8 cellular contexts compared by ENCODE assay signal in the genomic region with DNA sequence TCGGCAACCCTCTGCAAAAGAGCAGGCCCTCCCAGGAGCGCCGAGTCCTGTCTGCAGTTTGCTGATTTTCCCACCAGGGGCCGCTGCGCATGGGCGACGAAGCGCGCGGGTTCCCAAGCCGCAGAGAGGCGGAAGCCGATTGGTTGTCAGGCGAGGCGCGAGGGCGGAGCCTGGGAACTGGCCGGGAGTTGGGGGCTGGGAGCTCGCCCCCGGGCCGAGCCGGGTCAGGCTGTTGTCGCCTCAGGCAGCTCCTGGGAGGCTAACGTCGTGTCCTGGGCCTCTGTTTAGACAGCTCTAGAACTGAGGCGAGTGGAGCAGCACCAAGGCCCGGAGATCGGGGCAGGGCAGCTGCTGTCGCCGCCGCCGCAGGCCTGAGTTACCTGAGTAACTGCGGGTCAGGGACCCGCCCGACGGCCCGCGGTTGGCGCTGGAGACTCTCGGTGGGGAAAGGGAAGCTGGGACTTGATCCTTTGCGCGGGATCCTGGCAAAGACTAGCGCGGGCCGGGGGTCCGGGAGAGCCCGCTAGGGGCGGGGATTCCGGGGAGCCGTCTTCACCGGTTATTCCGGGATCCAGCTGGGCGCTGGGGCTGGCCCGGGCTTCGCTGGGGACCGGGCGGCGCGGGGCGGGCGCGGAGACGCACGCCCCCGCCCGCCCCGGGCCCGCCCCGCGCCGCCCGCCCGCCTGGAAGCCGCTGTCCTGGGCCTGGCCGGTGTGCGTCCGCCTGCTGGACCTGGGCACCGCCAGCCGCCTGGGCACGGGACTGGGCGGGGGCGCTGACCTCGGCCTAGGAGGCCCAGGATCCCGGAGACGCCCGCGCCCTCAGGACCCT. TPM values are rescaled to one million over a fixed set of nuclear protein-coding genes. Genes with fewer than 3 reads are reported as not detected.
DNase-seq lines count a peak whose midpoint lies in the region; TF ChIP-seq lines count a peak whose summit lies in the region.

TSS of gene STIM1 (plus strand) at position 688 of the 831 bp plus-strand sequence. CDS start 607 bp downstream, outside the sequence.

- H3K9ac ChIP-seq in H9 (ENCODE audit: extremely low read depth, insufficient read length, low read length) (peak within 1 kb of the TSS; percentile 56), subcutaneous abdominal adipose tissue (ENCODE audit: low read length in 5 of 5) (peak within 1 kb of the TSS; percentile 89 to 100 (median 98))

- H3K27me3 Mint-ChIP-seq in H9 (ENCODE audit: low read depth): peaks cover 21% of the 10 kb centered on the region

- no peak within 1 kb of the TSS for H2BK15ac ChIP-seq in H9 (ENCODE audit: low read depth, low read length)

- no peaks in the 10 kb centered on the region; a peak in 1 of 7 replicates for H3K36me3 Mint-ChIP-seq in H9 (ENCODE audit: insufficient read depth in 1 of 3, low read depth in 3 of 3)

- H4K91ac ChIP-seq in H9 (ENCODE audit: insufficient read length, low read depth, low read length): no peak within 1 kb of the TSS

- WGBS in H9 (ENCODE audit: extremely low coverage, insufficient read length, low lambda C conversion rate): no CpG with 5 or more reads among the region's 87 CpGs

- peak within 1 kb of the TSS; percentile 15 to 92 (median 47); a peak in 3 of 7 replicates for H3K27ac Mint-ChIP-seq in H9

- H3K4me2 ChIP-seq in H9 (ENCODE audit: insufficient read depth, insufficient read length, low read length): peak within 1 kb of the TSS; percentile 40

- H2BK120ac ChIP-seq in H9 (ENCODE audit: low read depth, low read length, poor library complexity, severe bottlenecking): no peak within 1 kb of the TSS

- peak within 1 kb of the TSS; percentile 71 for H2AFZ ChIP-seq in H9 (ENCODE audit: low read length)
- peak within 1 kb of the TSS; percentile 97 for H2AFZ ChIP-seq in neuron (ENCODE audit: low read depth, low read length)

- H3T11ph ChIP-seq in H9 (ENCODE audit: low read length): no peak within 1 kb of the TSS

- H2BK20ac ChIP-seq in H9 (ENCODE audit: low read depth, low read length, poor library complexity, severe bottlenecking): no peak within 1 kb of the TSS

- H3K18ac ChIP-seq in H9 (ENCODE audit: insufficient read length, low read depth, low read length): no peak within 1 kb of the TSS

- no peaks in the 10 kb centered on the region for H3K9me3 Mint-ChIP-seq in H9

- H3K9me3 ChIP-seq in H9 (ENCODE audit: control insufficient read depth, low read depth, low read length): no peaks in the 10 kb centered on the region
- no peaks in the 10 kb centered on the region for H3K9me3 ChIP-seq in neuron (ENCODE audit: low read length)
- H3K9me3 ChIP-seq in subcutaneous abdominal adipose tissue (ENCODE audit: control insufficient read depth in 5 of 5, low read length in 5 of 5): no peaks in the 10 kb centered on the region

- peak within 1 kb of the TSS; percentile 3 for H4K5ac ChIP-seq in H9 (ENCODE audit: insufficient read length, low read depth, low read length)

- no peaks in the 10 kb centered on the region for H3K79me1 ChIP-seq in H9 (ENCODE audit: insufficient read depth, low read depth, low read length, poor library complexity, severe bottlenecking)

- H3K23me2 ChIP-seq in H9 (ENCODE audit: insufficient read length, low read depth, low read length, poor library complexity, severe bottlenecking): peaks cover 12% of the 10 kb centered on the region

- DNase-seq in GDM1 (lab: John Stamatoyannopoulos, UW) (peak; percentile 93), H9 (peak; percentile 96), M059J (ENCODE audit: low read depth) (peak; percentile 91), SIG-M5 (lab: John Stamatoyannopoulos, UW) (peak; percentile 35), activated gamma-delta T cell treated with Interleukin-2 at 50 U/mL for 16 hours (peak; percentile 97), foreskin fibroblast (peak; percentile 85 to 97)

- no peak within 1 kb of the TSS for H2BK12ac ChIP-seq in H9 (ENCODE audit: insufficient read length, low read depth, low read length)

- H3K36me3 ChIP-seq in neuron (ENCODE audit: insufficient read depth, low read length): no peaks in the 10 kb centered on the region
- H3K36me3 ChIP-seq in subcutaneous abdominal adipose tissue (ENCODE audit: control insufficient read depth in 5 of 5, insufficient read depth in 5 of 5, low read length in 5 of 5): no peaks in the 10 kb centered on the region

- H3K27me3 ChIP-seq in H9 (ENCODE audit: insufficient read depth, low read length) (no peaks in the 10 kb centered on the region; the same call in 1 of the 2 replicates), neuron (ENCODE audit: insufficient read depth, low read length) (no peaks in the 10 kb centered on the region), subcutaneous abdominal adipose tissue (ENCODE audit: control insufficient read depth in 5 of 5, insufficient read depth in 4 of 5, low read length in 5 of 5) (peaks cover 0 to 4% (median 0%) of the 10 kb centered on the region in 5 donors)

- H3K4me1 Mint-ChIP-seq in H9: peaks cover 34 to 46% of the 10 kb centered on the region in 2 experiments

- H2BK5ac ChIP-seq in H9 (ENCODE audit: insufficient read length, low read length): no peak within 1 kb of the TSS

- H4K20me1 ChIP-seq in H9 (ENCODE audit: control insufficient read depth, insufficient read depth, insufficient read length): no peaks in the 10 kb centered on the region

- no peak within 1 kb of the TSS for H2AK5ac ChIP-seq in H9 (ENCODE audit: insufficient read length, low read length)

- H3K4me3 ChIP-seq in foreskin fibroblast (ENCODE audit: low read depth in 1 of 2, low read length in 2 of 2) (peak within 1 kb of the TSS; percentile 70 to 87), neuron (ENCODE audit: low read length) (peak within 1 kb of the TSS; percentile 94), subcutaneous abdominal adipose tissue (ENCODE audit: low read depth in 1 of 5, low read length in 5 of 5) (peak within 1 kb of the TSS; percentile 80 to 91 (median 86))

- no peak within 1 kb of the TSS for H3K23ac ChIP-seq in H9 (ENCODE audit: insufficient read length, low read depth, low read length)

- H3K4ac ChIP-seq in H9 (ENCODE audit: low read depth, low read length): no peak within 1 kb of the TSS

- peak within 1 kb of the TSS; percentile 16; the same call in 1 of the 2 replicates for H3K14ac ChIP-seq in H9 (ENCODE audit: insufficient read depth, low read length)

- TF ChIP-seq CTCF in H9 (conservative IDR thresholded peaks at IDR 0.05) (peak; percentile 97), foreskin fibroblast (IDR thresholded peaks at IDR 0.05; ENCODE audit: low read depth, low read length) (peak; percentile 86)

- no peaks in the 10 kb centered on the region for H3K79me2 ChIP-seq in H9 (ENCODE audit: insufficient read depth, low read length)

- H3K4me3 Mint-ChIP-seq in H9: peak within 1 kb of the TSS; percentile 87 to 93

- H4K8ac ChIP-seq in H9 (replicated peaks; ENCODE audit: insufficient read length, low read depth, low read length): no peak within 1 kb of the TSS

- peaks cover 4% of the 10 kb centered on the region; the same call in 1 of the 2 replicates for H3K4me1 ChIP-seq in H9 (ENCODE audit: insufficient read depth, low read length)
- peaks cover 19% of the 10 kb centered on the region for H3K4me1 ChIP-seq in neuron (ENCODE audit: insufficient read depth, low read length)
- H3K4me1 ChIP-seq in subcutaneous abdominal adipose tissue (ENCODE audit: control insufficient read depth in 5 of 5, insufficient read depth in 5 of 5, low read length in 5 of 5): peaks cover 22 to 54% (median 52%) of the 10 kb centered on the region in 5 donors

- no peak within 1 kb of the TSS for H3K27ac ChIP-seq in H9 (ENCODE audit: insufficient read length, low read depth, low read length)
- H3K27ac ChIP-seq in subcutaneous abdominal adipose tissue (ENCODE audit: low read depth, low read length): peak within 1 kb of the TSS; percentile 99

- H3K56ac ChIP-seq in H9 (ENCODE audit: insufficient read length, low read depth, low read length): no peak within 1 kb of the TSS

RNA-seq across cellular contexts. Expression of gene STIM1, which starts in this region (rescaled TPM):
- 15.2 and 15.6 TPM in 2 replicates for total RNA-seq in H9 (2021)
- 35.6 and 37.6 TPM in 2 replicates for total RNA-seq in M059J (2014; rRNA removed; shearing (Covaris generic))

Comparison
In these comparisons a context has a peak if more than half of its experiments do, and no peak if none do; other contexts are left out.
1. DNase-seq: peak in every context shown above with its lines; median percentile 97 in activated gamma-delta T cell treated with Interleukin-2 at 50 U/mL for 16 hours; 96 in H9; 93 in GDM1; 91 in M059J; 91 in foreskin fibroblast; 35 in SIG-M5.